In the genomic region with DNA sequence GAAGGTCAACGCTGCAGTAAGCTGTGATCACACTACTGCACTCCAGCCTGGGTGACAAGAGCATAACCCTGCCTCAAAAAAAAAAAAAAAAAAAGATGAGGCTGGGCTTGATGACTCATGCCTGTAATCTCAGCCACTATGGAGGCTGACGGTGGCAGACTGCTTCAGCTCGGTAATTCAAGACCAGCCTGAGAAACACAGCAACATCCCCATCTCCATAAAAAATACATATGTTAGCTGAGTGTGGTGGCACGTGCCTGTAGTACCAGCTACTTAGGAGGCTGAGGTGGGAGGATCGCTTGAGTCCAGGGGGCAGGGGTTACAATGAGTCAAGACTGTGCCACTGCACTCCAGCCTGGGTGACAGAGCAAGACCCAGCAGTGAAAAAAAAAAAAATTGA, we compare ENCODE assay signal across 10 cellular contexts. TPM values are rescaled to one million over a fixed set of nuclear protein-coding genes. Genes with fewer than 3 reads are reported as not detected.
A peak's percentile ranks its signal among the peaks of the same experiment; 100 is the strongest.
DNase-seq lines count a peak whose midpoint lies in the region; ATAC-seq, FAIRE-seq and TF ChIP-seq lines count a peak whose summit lies in the region.
"Had no signal": no experiment of that assay in that cellular context is flagged by ENCODE, and none has a peak within 500 bp of the region (broad histone marks: within the 10 kb centered on the region; RNA-seq: fewer than 3 reads in every experiment).

No MANE protein-coding gene starts in this region.

- no peak for FAIRE-seq in D721Med (lab: Jason Lieb, UNC)
- FAIRE-seq: GM19239 had no signal

- no peak overlapping the region for H3K27ac Mint-ChIP-seq in activated CD8-positive, alpha-beta T cell treated with anti-CD3 and anti-CD28 coated beads, Interleukin-2, amount 10 ng/mL, durations not matched to agents 7 days and 5 days

- ATAC-seq in left ventricle myocardium superior: peak; percentile 43
- no peak for ATAC-seq in Right ventricle myocardium superior (ENCODE audit: poor library complexity)
- ATAC-seq in activated CD8-positive, alpha-beta T cell treated with anti-CD3 and anti-CD28 coated beads, Interleukin-2, amount 10 ng/mL, durations not matched to agents 7 days and 5 days: peak; percentile 69
- peak; percentile 74 for ATAC-seq in stimulated activated naive CD8-positive, alpha-beta T cell treated with anti-CD3 and anti-CD28 coated beads, Interleukin-15, Interleukin-2, amounts not matched to agents 100 U/mL and 50 U/mL, for 24 hours
- ATAC-seq in GM21528 (IDR thresholded peaks at IDR 0.05; ENCODE audit: low FRiP score, unreplicated experiment): no peak
- no peak for ATAC-seq in GM21825 (IDR thresholded peaks at IDR 0.05; ENCODE audit: unreplicated experiment)

- DNase-seq in left ventricle myocardium superior: no peak
- DNase-seq in Right ventricle myocardium superior: no peak
- DNase-seq in activated CD8-positive, alpha-beta T cell treated with anti-CD3 and anti-CD28 coated beads, Interleukin-2, amount 10 ng/mL, durations not matched to agents 7 days and 5 days: peak; percentile 28
- DNase-seq in fibroblast of peridontal ligament (ENCODE audit: extremely low read depth): peak; percentile 59
- DNase-seq in stimulated activated naive CD8-positive, alpha-beta T cell treated with anti-CD3 and anti-CD28 coated beads, Interleukin-15, Interleukin-2, amounts not matched to agents 100 U/mL and 50 U/mL, for 24 hours: peak; percentile 8
- DNase-seq in D721Med (ENCODE audit: insufficient read length, low spot score): no peak
- DNase-seq: colonic mucosa had no signal

- POLR2A ChIA-PET in activated CD8-positive, alpha-beta T cell treated with anti-CD3 and anti-CD28 coated beads, Interleukin-2, amount 10 ng/mL, durations not matched to agents 7 days and 5 days (lab: Charles Lee): no interaction called here

- no peak overlapping the region for H3K4me3 Mint-ChIP-seq in activated CD8-positive, alpha-beta T cell treated with anti-CD3 and anti-CD28 coated beads, Interleukin-2, amount 10 ng/mL, durations not matched to agents 7 days and 5 days

- intact Hi-C loops in left ventricle myocardium superior (cut with micrococcal nuclease) (no loop called here), Right ventricle myocardium superior (cut with DNase I) (no loop called here)

- CTCF ChIA-PET in activated CD8-positive, alpha-beta T cell treated with anti-CD3 and anti-CD28 coated beads, Interleukin-2, amount 10 ng/mL, durations not matched to agents 7 days and 5 days (lab: Charles Lee): interaction anchor here (1.6 kb wide), 1 partner anchor 51 kb away, joined by 3 read pairs; a partner anchor contains a TSS

- H3K27me3 Mint-ChIP-seq in activated CD8-positive, alpha-beta T cell treated with anti-CD3 and anti-CD28 coated beads, Interleukin-2, amount 10 ng/mL, durations not matched to agents 7 days and 5 days (ENCODE audit: low read depth): no peaks in the 10 kb centered on the region

- peaks cover 38% of the 10 kb centered on the region for H3K4me1 Mint-ChIP-seq in activated CD8-positive, alpha-beta T cell treated with anti-CD3 and anti-CD28 coated beads, Interleukin-2, amount 10 ng/mL, durations not matched to agents 7 days and 5 days (ENCODE audit: low read depth)

- H3K9me3 Mint-ChIP-seq in activated CD8-positive, alpha-beta T cell treated with anti-CD3 and anti-CD28 coated beads, Interleukin-2, amount 10 ng/mL, durations not matched to agents 7 days and 5 days (ENCODE audit: insufficient read depth): no peaks in the 10 kb centered on the region

- peaks cover 38% of the 10 kb centered on the region for H3K36me3 Mint-ChIP-seq in activated CD8-positive, alpha-beta T cell treated with anti-CD3 and anti-CD28 coated beads, Interleukin-2, amount 10 ng/mL, durations not matched to agents 7 days and 5 days (ENCODE audit: low read depth)

- TF ChIP-seq CTCF in D721Med (IDR thresholded peaks at IDR 0.05; ENCODE audit: insufficient read depth, missing control alignments): no peak

RNA-seq across cellular contexts. Expression of a gene that starts 50.4 kb away (rescaled TPM):
- 4.8 TPM for total RNA-seq in left ventricle myocardium superior
- 4.3 TPM for total RNA-seq in Right ventricle myocardium superior
- 1 to 10 TPM; 7.5 to 9.0 TPM for total RNA-seq in activated CD8-positive, alpha-beta T cell treated with anti-CD3 and anti-CD28 coated beads, Interleukin-2, amount 10 ng/mL, durations not matched to agents 7 days and 5 days

Comparison
In these comparisons a context has a peak if more than half of its experiments do, and no peak if none do; other contexts are left out.
1. ATAC-seq: peak in left ventricle myocardium superior (single experiment), activated CD8-positive, alpha-beta T cell treated with anti-CD3 and anti-CD28 coated beads, Interleukin-2, amount 10 ng/mL, durations not matched to agents 7 days and 5 days (single experiment) and stimulated activated naive CD8-positive, alpha-beta T cell treated with anti-CD3 and anti-CD28 coated beads, Interleukin-15, Interleukin-2, amounts not matched to agents 100 U/mL and 50 U/mL, for 24 hours (single experiment); none in Right ventricle myocardium superior (single experiment), GM21528 (single experiment) and GM21825 (single experiment).
2. DNase-seq: peak in activated CD8-positive, alpha-beta T cell treated with anti-CD3 and anti-CD28 coated beads, Interleukin-2, amount 10 ng/mL, durations not matched to agents 7 days and 5 days (single experiment), fibroblast of peridontal ligament (single experiment) and stimulated activated naive CD8-positive, alpha-beta T cell treated with anti-CD3 and anti-CD28 coated beads, Interleukin-15, Interleukin-2, amounts not matched to agents 100 U/mL and 50 U/mL, for 24 hours (single experiment); none in left ventricle myocardium superior (single experiment), Right ventricle myocardium superior (single experiment) and D721Med (single experiment).